26 cellular contexts compared by ENCODE assay signal in the genomic region with DNA sequence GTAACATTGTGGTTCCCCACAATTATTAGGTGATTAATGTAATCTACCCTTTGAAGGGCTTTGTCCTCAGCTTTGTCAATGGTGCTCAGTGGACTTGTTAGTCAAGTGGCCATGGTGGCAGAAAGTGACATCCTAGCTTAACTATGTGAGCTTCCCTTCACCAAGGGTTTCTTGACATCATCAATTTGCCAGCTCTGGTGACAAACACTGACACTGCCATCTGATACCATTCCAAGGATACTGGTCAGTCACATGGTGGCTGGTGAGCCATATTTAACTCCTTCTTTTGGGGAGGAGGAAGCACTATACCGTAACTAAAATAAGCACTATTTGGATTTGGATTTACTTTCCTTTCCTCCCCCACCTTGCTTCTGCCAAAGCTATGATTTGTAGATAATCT.
"Had no signal": no experiment of that assay in that cellular context is flagged by ENCODE, and none has a peak within 500 bp of the region (broad histone marks: within the 10 kb centered on the region; RNA-seq: fewer than 3 reads in every experiment).

No MANE protein-coding gene starts in this region.

- H3K9me3 ChIP-seq: adrenal gland, body of pancreas, esophagus squamous epithelium had no signal

- H3K4me3 ChIP-seq: adrenal gland, body of pancreas, esophagus squamous epithelium had no signal

- DNase-seq: activated CD4-positive, alpha-beta memory T cell treated with anti-CD3 and anti-CD28 coated beads for 36 hours; activated CD4-positive, alpha-beta T cell treated with anti-CD3 and anti-CD28 coated beads for 36 hours; activated CD4-positive, alpha-beta T cell treated with anti-CD3 and anti-CD28 coated beads, Interleukin-2, amount 10 ng/mL, durations not matched to agents 24 days and 14 days; activated CD4-positive, CD25-positive, alpha-beta regulatory T cell; activated CD4-positive, CD25-positive, alpha-beta regulatory T cell treated with anti-CD3 and anti-CD28 coated beads, Interleukin-2, amount 50 U/mL, for 72 hours; activated CD8-positive, alpha-beta memory T cell treated with anti-CD3 and anti-CD28 coated beads, Interleukin-2, amount 10 ng/mL, durations not matched to agents 7 days and 5 days; activated CD8-positive, alpha-beta memory T cell treated with anti-CD3 and anti-CD28 coated beads, Interleukin-2, amount 50 U/mL, for 4 hours; activated CD8-positive, alpha-beta T cell treated with anti-CD3 and anti-CD28 coated beads, Interleukin-2, amount 10 ng/mL, durations not matched to agents 7 days and 5 days; activated effector memory CD4-positive, alpha-beta T cell treated with anti-CD3 and anti-CD28 coated beads, Interleukin-2, amount 50 U/mL, for 16 hours; activated naive CD4-positive, alpha-beta T cell treated with anti-CD3 and anti-CD28 coated beads for 36 hours; activated naive CD8-positive, alpha-beta T cell treated with anti-CD3 and anti-CD28 coated beads for 36 hours; activated naive CD8-positive, alpha-beta T cell treated with anti-CD3 and anti-CD28 coated beads, Interleukin-2, amount 50 U/mL, for 24 hours; activated T-cell treated with anti-CD3 and anti-CD28 coated beads, Interleukin-2, amount 50 U/mL, for 1 hour; activated T-cell treated with anti-CD3 and anti-CD28 coated beads, Interleukin-2, amount 50 U/mL, for 48 hours; adrenal gland; amygdala; aorta; body of pancreas; caudate nucleus; cortex of kidney; dermis blood vessel endothelial cell; effector CD4-positive, alpha-beta T cell; effector memory CD8-positive, alpha-beta T cell; erythroblast; esophagus squamous epithelium; T-helper 2 cell had no signal

- H3K4me1 ChIP-seq: adrenal gland, body of pancreas, esophagus squamous epithelium had no signal

- H3K27ac ChIP-seq: adrenal gland, body of pancreas, esophagus squamous epithelium had no signal

- H3K36me3 ChIP-seq: adrenal gland, esophagus squamous epithelium had no signal

- H3K27me3 ChIP-seq: adrenal gland, body of pancreas had no signal
